In the genomic region with DNA sequence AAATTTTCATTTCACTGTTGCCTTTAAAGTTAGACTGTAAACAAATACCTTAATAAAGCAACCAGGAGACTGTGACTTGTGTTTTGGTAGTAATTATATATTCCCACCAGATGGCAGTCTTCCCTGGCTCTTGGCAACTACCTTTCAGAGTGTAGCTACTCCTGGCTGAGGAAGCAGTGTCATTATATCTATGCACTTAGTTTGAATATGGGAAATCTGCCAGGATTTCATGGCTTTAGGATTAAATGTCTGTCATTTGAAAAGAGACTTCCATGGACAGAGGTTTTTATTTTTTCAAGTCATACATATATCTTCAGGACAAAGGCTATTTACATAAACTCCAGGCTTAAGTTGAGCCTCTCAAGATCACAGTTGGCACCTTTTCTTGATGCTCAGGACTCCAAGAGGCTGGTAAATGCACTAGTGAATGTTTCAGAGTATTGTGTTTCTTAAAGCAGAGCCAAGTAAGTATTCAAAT, we compare ENCODE assay signal across 8 cellular contexts.
DNase-seq lines count a peak whose midpoint lies in the region; ATAC-seq lines count a peak whose summit lies in the region.

No MANE protein-coding gene starts in this region.

- H3K9me3 Mint-ChIP-seq in CD4-positive, alpha-beta memory T cell, result no peaks in the 10 kb centered on the region

- H3K4me1 Mint-ChIP-seq in CD4-positive, alpha-beta memory T cell, result peaks cover 33 to 59% (median 51%) of the 10 kb centered on the region in 4 donors

- H3K36me3 Mint-ChIP-seq in CD4-positive, alpha-beta memory T cell, result peaks cover 9 to 15% of the 10 kb centered on the region in 2 donors

- POLR2A ChIA-PET in CD4-positive, alpha-beta memory T cell (lab: Charles Lee; ENCODE audit: partially characterized antibody), result interaction anchor here (1.0 to 1.4 kb wide), 4 partner anchors 119 to 593 kb away, joined by 3 to 4 read pairs (median 3); a partner anchor contains a TSS

- CTCF ChIA-PET in CD4-positive, alpha-beta memory T cell (lab: Charles Lee; ENCODE audit: partially characterized antibody), result interaction anchor here (0.5 to 5.4 kb wide), 27 partner anchors 9 to 1515 kb away, joined by 3 to 65 read pairs (median 3); no protein-coding TSS in a partner anchor

- H3K4me3 ChIP-seq in CD4-positive, alpha-beta memory T cell (ENCODE audit: low read length in 2 of 2), result no peak overlapping the region

- no peaks in the 10 kb centered on the region for H3K9me3 ChIP-seq in CD4-positive, alpha-beta memory T cell (ENCODE audit: control insufficient read depth in 1 of 2, low read length in 2 of 2)

- no peaks in the 10 kb centered on the region for H3K27me3 Mint-ChIP-seq in CD4-positive, alpha-beta memory T cell

- peaks cover 8% of the 10 kb centered on the region for H3K4me1 ChIP-seq in CD4-positive, alpha-beta memory T cell (ENCODE audit: insufficient read depth, low read length)

- H3K36me3 ChIP-seq in CD4-positive, alpha-beta memory T cell (ENCODE audit: insufficient read depth, low read length), result no peaks in the 10 kb centered on the region

- peak; percentile 95 for ATAC-seq in GM18870 (IDR thresholded peaks at IDR 0.05; ENCODE audit: unreplicated experiment)
- peak; percentile 92 for ATAC-seq in HG03045 (IDR thresholded peaks at IDR 0.05; ENCODE audit: unreplicated experiment)

- H3K4me3 Mint-ChIP-seq in CD4-positive, alpha-beta memory T cell, result peak overlapping the region in 1 of 8 donors; percentile 48

- peak overlapping the region in 6 of 7 donors; percentile 9 to 59 (median 52) for H3K27ac Mint-ChIP-seq in CD4-positive, alpha-beta memory T cell

- no peaks in the 10 kb centered on the region for H3K27me3 ChIP-seq in CD4-positive, alpha-beta memory T cell (ENCODE audit: insufficient read depth, low read length)

- no peak overlapping the region for H3K27ac ChIP-seq in CD4-positive, alpha-beta memory T cell (ENCODE audit: low read depth, low read length)

- DNase-seq in CD4-positive, alpha-beta memory T cell, result peak; percentile 41 to 69 (median 64)
- DNase-seq in NCI-H1694 (lab: John Stamatoyannopoulos, UW) (peak; percentile 79), SW480 (ENCODE audit: low spot score) (peak; percentile 65), cerebellum (ENCODE audit: low spot score) (peak; percentile 36), left kidney (ENCODE audit: low read depth, low spot score) (peak; percentile 83), stromal cell of bone marrow (ENCODE audit: low read depth) (peak; percentile 43)

- intact Hi-C loops in CD4-positive, alpha-beta memory T cell (cut with micrococcal nuclease), result loop anchor here (1.0 to 2.0 kb wide), 7 partner anchors 118 to 1634 kb away; a partner anchor contains a TSS
